1 cellular context compared by ENCODE assay signal in the genomic region with DNA sequence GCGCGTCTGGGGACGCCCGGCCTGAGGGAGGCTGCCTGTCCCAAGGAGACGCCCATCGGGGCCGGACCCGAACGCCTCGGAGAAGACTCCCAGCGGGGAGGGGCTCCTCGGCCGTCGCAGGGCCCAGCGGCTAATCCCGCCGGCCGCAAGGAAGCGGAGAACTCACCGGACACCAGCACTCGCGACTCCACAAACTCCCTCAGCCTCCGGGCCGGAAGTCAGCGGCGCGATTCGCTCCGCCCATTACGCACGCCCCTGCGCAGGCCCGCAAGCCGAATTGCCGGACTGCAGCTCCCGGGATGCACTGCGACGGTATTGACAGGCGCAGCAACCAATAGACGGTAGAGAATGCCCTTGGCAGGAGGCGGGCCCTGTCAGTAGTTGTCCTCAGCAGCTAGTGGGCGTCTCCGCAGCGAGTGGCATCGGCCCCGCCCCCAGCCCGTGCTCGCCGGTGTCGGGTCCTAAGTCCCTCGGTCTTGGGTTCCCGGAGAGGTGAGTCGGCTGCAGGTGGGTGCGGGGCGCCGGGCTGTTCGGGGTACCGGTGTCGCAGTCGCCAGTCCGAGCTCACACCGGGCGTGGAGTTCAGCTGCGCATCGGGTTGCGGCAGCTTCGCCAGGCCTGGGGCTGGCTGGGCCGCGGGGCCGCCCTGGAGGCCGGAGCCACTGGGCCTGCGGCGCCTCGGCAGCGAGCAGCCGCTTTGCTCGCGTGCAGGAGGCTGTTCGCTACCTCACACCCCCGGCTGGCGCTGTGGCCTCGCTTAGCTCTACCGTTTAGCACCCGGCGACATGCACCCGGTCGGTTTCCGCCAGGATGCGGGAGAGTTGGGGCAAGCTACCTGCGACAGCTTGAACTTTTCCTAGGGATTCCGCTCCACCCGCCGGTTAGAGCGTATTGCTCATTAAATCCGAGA.
TF ChIP-seq lines count a peak whose summit lies in the region.

TSS of gene ZNF174 (plus strand) at position 437 of the 910 bp plus-strand sequence. CDS start 790 bp downstream, outside the sequence.
TSS of gene ZSCAN32 (minus strand) at position 226 of the 910 bp plus-strand sequence. CDS start 3,447 bp downstream, outside the sequence.

TF ChIP-seq in HepG2, 621 proteins besides CTCF, POLR2A, EP300 and RAD21 (continued from another document and continues in another):
- TF ChIP-seq CREB3 (CRISPR knock-in tag; IDR thresholded peaks at IDR 0.05) = no peak
- peak; percentile 88; the same call in 1 of the 2 replicates for TF ChIP-seq KLF6 (CRISPR knock-in tag; IDR thresholded peaks at IDR 0.05)
- TF ChIP-seq SAP130 (CRISPR knock-in tag; IDR thresholded peaks at IDR 0.05; ENCODE audit: low read depth) = peak; percentile 89
- TF ChIP-seq ETV5 (CRISPR knock-in tag; IDR thresholded peaks at IDR 0.05; ENCODE audit: borderline replicate concordance) = peak; percentile 95
- TF ChIP-seq ZBTB20 (CRISPR knock-in tag; IDR thresholded peaks at IDR 0.05; ENCODE audit: borderline replicate concordance, low read depth) = peak; percentile 67; the same call in 1 of the 2 replicates
- TF ChIP-seq ZNF414 (CRISPR knock-in tag; IDR thresholded peaks at IDR 0.05) = 0 out of 2 replicates have a peak, but pooled peaks have one; percentile 65
- peak; percentile 72; the same call in 1 of the 2 replicates for TF ChIP-seq ZNF343 (CRISPR knock-in tag; IDR thresholded peaks at IDR 0.05)
- TF ChIP-seq ZNF282 (IDR thresholded peaks at IDR 0.05; ENCODE audit: partially characterized antibody) = no peak
- TF ChIP-seq KLF16 (CRISPR knock-in tag; IDR thresholded peaks at IDR 0.05) = peak in 1 of 2 experiments; percentile 93; a peak in 2 of 4 replicates
- TF ChIP-seq, protein P1, sequence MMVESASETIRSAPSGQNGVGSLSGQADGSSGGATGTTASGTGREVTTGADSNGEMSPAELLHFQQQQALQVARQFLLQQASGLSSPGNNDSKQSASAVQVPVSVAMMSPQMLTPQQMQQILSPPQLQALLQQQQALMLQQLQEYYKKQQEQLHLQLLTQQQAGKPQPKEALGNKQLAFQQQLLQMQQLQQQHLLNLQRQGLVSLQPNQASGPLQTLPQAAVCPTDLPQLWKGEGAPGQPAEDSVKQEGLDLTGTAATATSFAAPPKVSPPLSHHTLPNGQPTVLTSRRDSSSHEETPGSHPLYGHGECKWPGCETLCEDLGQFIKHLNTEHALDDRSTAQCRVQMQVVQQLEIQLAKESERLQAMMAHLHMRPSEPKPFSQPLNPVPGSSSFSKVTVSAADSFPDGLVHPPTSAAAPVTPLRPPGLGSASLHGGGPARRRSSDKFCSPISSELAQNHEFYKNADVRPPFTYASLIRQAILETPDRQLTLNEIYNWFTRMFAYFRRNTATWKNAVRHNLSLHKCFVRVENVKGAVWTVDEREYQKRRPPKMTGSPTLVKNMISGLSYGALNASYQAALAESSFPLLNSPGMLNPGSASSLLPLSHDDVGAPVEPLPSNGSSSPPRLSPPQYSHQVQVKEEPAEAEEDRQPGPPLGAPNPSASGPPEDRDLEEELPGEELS (CRISPR knock-in tag; IDR thresholded peaks at IDR 0.05) = peak; percentile 34; the same call in 1 of the 2 replicates
- TF ChIP-seq RFX1 (IDR thresholded peaks at IDR 0.05) = no peak
- TF ChIP-seq ZNF572 (CRISPR knock-in tag; IDR thresholded peaks at IDR 0.05) = no peak
- TF ChIP-seq BRD4 (CRISPR knock-in tag; IDR thresholded peaks at IDR 0.05) = peak; percentile 68
- TF ChIP-seq ARNT (IDR thresholded peaks at IDR 0.05) = no peak
- TF ChIP-seq, protein P2, sequence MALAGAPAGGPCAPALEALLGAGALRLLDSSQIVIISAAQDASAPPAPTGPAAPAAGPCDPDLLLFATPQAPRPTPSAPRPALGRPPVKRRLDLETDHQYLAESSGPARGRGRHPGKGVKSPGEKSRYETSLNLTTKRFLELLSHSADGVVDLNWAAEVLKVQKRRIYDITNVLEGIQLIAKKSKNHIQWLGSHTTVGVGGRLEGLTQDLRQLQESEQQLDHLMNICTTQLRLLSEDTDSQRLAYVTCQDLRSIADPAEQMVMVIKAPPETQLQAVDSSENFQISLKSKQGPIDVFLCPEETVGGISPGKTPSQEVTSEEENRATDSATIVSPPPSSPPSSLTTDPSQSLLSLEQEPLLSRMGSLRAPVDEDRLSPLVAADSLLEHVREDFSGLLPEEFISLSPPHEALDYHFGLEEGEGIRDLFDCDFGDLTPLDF (CRISPR knock-in tag; IDR thresholded peaks at IDR 0.05) = peak; percentile 49; the same call in 1 of the 2 replicates
- TF ChIP-seq ZNF17 (CRISPR knock-in tag; IDR thresholded peaks at IDR 0.05) = no peak
- TF ChIP-seq, protein P3, sequence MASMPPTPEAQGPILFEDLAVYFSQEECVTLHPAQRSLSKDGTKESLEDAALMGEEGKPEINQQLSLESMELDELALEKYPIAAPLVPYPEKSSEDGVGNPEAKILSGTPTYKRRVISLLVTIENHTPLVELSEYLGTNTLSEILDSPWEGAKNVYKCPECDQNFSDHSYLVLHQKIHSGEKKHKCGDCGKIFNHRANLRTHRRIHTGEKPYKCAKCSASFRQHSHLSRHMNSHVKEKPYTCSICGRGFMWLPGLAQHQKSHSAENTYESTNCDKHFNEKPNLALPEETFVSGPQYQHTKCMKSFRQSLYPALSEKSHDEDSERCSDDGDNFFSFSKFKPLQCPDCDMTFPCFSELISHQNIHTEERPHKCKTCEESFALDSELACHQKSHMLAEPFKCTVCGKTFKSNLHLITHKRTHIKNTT (CRISPR knock-in tag; IDR thresholded peaks at IDR 0.05) = no peak
- peak; percentile 77 for TF ChIP-seq POGZ (CRISPR knock-in tag; IDR thresholded peaks at IDR 0.05)
- TF ChIP-seq, protein P4, sequence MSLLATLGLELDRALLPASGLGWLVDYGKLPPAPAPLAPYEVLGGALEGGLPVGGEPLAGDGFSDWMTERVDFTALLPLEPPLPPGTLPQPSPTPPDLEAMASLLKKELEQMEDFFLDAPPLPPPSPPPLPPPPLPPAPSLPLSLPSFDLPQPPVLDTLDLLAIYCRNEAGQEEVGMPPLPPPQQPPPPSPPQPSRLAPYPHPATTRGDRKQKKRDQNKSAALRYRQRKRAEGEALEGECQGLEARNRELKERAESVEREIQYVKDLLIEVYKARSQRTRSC (CRISPR knock-in tag; IDR thresholded peaks at IDR 0.05; ENCODE audit: low read depth) = no peak
- TF ChIP-seq ZNF235 (CRISPR knock-in tag; IDR thresholded peaks at IDR 0.05; ENCODE audit: borderline replicate concordance) = 0 out of 2 replicates have a peak, but pooled peaks have one; percentile 40
- peak; percentile 45; the same call in 1 of the 2 replicates for TF ChIP-seq JUNB (CRISPR knock-in tag; IDR thresholded peaks at IDR 0.05; ENCODE audit: borderline replicate concordance)
- TF ChIP-seq AHR (CRISPR knock-in tag; IDR thresholded peaks at IDR 0.05) = peak; percentile 43
- TF ChIP-seq ZNF724P (CRISPR knock-in tag; IDR thresholded peaks at IDR 0.05; ENCODE audit: borderline replicate concordance) = peak; percentile 66; the same call in 1 of the 2 replicates
- TF ChIP-seq NR2F2 (IDR thresholded peaks at IDR 0.05; ENCODE audit: borderline replicate concordance, low read depth) = no peak
- TF ChIP-seq FIP1L1 (IDR thresholded peaks at IDR 0.05; ENCODE audit: borderline replicate concordance, insufficient read depth, low read depth, low read length) = no peak
- no peak for TF ChIP-seq U2AF1 (optimal IDR thresholded peaks at IDR 0.05; ENCODE audit: low read depth, low read length)
- no peak for TF ChIP-seq SRF (IDR thresholded peaks at IDR 0.05; ENCODE audit: low read depth, low read length)
- peak; percentile 58 for TF ChIP-seq DR1 (CRISPR knock-in tag; IDR thresholded peaks at IDR 0.05)
- no peak for TF ChIP-seq CSRNP2 (CRISPR knock-in tag; conservative IDR thresholded peaks at IDR 0.05; ENCODE audit: low read depth)
- TF ChIP-seq ATF7 (IDR thresholded peaks at IDR 0.05) = no peak
- TF ChIP-seq ATF7 (CRISPR knock-in tag; IDR thresholded peaks at IDR 0.05) = no peak
- no peak for TF ChIP-seq EEA1 (CRISPR knock-in tag; IDR thresholded peaks at IDR 0.05; ENCODE audit: borderline replicate concordance)
- peak; percentile 77 for TF ChIP-seq ZNF747 (CRISPR knock-in tag; IDR thresholded peaks at IDR 0.05; ENCODE audit: borderline replicate concordance)
- TF ChIP-seq ZNF317 (CRISPR knock-in tag; IDR thresholded peaks at IDR 0.05) = peak; percentile 45; the same call in 1 of the 2 replicates
- TF ChIP-seq AHDC1 (CRISPR knock-in tag; IDR thresholded peaks at IDR 0.05; ENCODE audit: borderline replicate concordance) = peak; percentile 43; the same call in 1 of the 2 replicates
- peak; percentile 98 for TF ChIP-seq ELF1 (CRISPR knock-in tag; IDR thresholded peaks at IDR 0.05)
- TF ChIP-seq, protein P5, sequence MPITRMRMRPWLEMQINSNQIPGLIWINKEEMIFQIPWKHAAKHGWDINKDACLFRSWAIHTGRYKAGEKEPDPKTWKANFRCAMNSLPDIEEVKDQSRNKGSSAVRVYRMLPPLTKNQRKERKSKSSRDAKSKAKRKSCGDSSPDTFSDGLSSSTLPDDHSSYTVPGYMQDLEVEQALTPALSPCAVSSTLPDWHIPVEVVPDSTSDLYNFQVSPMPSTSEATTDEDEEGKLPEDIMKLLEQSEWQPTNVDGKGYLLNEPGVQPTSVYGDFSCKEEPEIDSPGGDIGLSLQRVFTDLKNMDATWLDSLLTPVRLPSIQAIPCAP (CRISPR knock-in tag; IDR thresholded peaks at IDR 0.05; ENCODE audit: low read depth) = no peak
- TF ChIP-seq ZNF570 (CRISPR knock-in tag; IDR thresholded peaks at IDR 0.05; ENCODE audit: borderline replicate concordance) = no peak
- no peak for TF ChIP-seq NCOA2 (CRISPR knock-in tag; IDR thresholded peaks at IDR 0.05)
- no peak for TF ChIP-seq ZNF7 (CRISPR knock-in tag; IDR thresholded peaks at IDR 0.05)
- no peak for TF ChIP-seq MIER2 (CRISPR knock-in tag; IDR thresholded peaks at IDR 0.05)
- no peak; the same call in 1 of the 2 replicates for TF ChIP-seq ZNF510 (CRISPR knock-in tag; IDR thresholded peaks at IDR 0.05; ENCODE audit: low read depth)
- TF ChIP-seq, protein P6, sequence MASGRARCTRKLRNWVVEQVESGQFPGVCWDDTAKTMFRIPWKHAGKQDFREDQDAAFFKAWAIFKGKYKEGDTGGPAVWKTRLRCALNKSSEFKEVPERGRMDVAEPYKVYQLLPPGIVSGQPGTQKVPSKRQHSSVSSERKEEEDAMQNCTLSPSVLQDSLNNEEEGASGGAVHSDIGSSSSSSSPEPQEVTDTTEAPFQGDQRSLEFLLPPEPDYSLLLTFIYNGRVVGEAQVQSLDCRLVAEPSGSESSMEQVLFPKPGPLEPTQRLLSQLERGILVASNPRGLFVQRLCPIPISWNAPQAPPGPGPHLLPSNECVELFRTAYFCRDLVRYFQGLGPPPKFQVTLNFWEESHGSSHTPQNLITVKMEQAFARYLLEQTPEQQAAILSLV (CRISPR knock-in tag; IDR thresholded peaks at IDR 0.05; ENCODE audit: borderline replicate concordance) = no peak; the same call in 1 of the 2 replicates
- peak; percentile 72 for TF ChIP-seq ATF1 (CRISPR knock-in tag; IDR thresholded peaks at IDR 0.05)
